In the genomic region with DNA sequence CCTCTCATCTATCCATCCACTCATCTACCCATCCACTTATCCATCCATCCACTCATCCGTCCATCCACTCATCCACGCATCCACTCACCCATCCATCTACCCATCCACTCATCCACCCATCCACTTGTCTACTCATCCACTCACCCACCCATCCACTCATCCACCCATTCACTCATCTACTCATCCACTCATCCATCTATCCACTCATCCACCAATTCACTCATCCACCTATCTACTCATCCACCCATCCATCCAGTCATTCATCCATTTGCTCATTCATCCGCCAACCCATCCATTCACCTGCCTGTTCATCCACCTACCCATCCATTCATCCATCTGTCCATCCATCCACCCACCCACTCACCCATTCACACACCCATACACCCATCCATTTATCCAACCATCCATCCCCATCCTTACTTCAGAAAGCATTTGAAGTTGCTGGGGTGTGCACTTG, we compare ENCODE assay signal across 12 cellular contexts.
DNase-seq lines count a peak whose midpoint lies in the region; ATAC-seq, FAIRE-seq and TF ChIP-seq lines count a peak whose summit lies in the region.
"Had no signal": no experiment of that assay in that cellular context is flagged by ENCODE, and none has a peak within 500 bp of the region (broad histone marks: within the 10 kb centered on the region; RNA-seq: fewer than 3 reads in every experiment).

No MANE protein-coding gene starts in this region.

- H2AK5ac ChIP-seq in H9 (ENCODE audit: insufficient read length, low read length), result no peak overlapping the region

- no peak overlapping the region for H2BK20ac ChIP-seq in H9 (ENCODE audit: low read depth, low read length, poor library complexity, severe bottlenecking)

- POLR2A ChIA-PET in A549 (lab: Yijun Ruan, JAX), result no interaction called here

- H3K27me3 ChIP-seq in H9 (ENCODE audit: insufficient read depth, low read length), result no peaks in the 10 kb centered on the region

- ATAC-seq in A549, result no peak
- ATAC-seq: left colon had no signal

- peak overlapping the region; percentile 64 for H3K4me2 ChIP-seq in A549
- H3K4me2 ChIP-seq in H9 (ENCODE audit: insufficient read depth, insufficient read length, low read length), result no peak overlapping the region

- no peak overlapping the region for H4K91ac ChIP-seq in H9 (ENCODE audit: insufficient read length, low read depth, low read length)

- 91% methylated on average over 3 of the region's 3 CpGs for WGBS in A549 (ENCODE audit: missing lambda C conversion rate)
- WGBS in H9 (ENCODE audit: extremely low coverage, insufficient read length, low lambda C conversion rate), result no CpG with 5 or more reads among the region's 3 CpGs

- H2BK5ac ChIP-seq in H9 (ENCODE audit: insufficient read length, low read length), result no peak overlapping the region

- H3K4me1 ChIP-seq in A549 (peaks cover 52% of the 10 kb centered on the region), H9 (ENCODE audit: insufficient read depth, low read length) (peaks cover 30% of the 10 kb centered on the region)

- peak overlapping the region; percentile 28 to 97 (median 95); a peak in 5 of 7 replicates for H3K27ac Mint-ChIP-seq in H9
- H3K27ac Mint-ChIP-seq in activated naive CD8-positive, alpha-beta T cell, result peak overlapping the region; percentile 92
- H3K27ac Mint-ChIP-seq in mesothelial cell of epicardium, result peak overlapping the region; percentile 91
- H3K27ac Mint-ChIP-seq: IgD-negative memory B cell had no signal

- H2AFZ ChIP-seq in H9 (ENCODE audit: low read length), result no peak overlapping the region

- no peak for FAIRE-seq in A549 (lab: Jason Lieb, UNC)
- FAIRE-seq: GM12892 had no signal

- TF ChIP-seq POLR2A in A549 (IDR thresholded peaks at IDR 0.05; ENCODE audit: low read length), result no peak; the same call in 1 of the 2 replicates

- H3K36me3 Mint-ChIP-seq in H9 (ENCODE audit: insufficient read depth in 1 of 3, low read depth in 3 of 3), result peaks cover 17 to 33% (median 32%) of the 10 kb centered on the region in 3 experiments
- peaks cover 22% of the 10 kb centered on the region for H3K36me3 Mint-ChIP-seq in activated naive CD8-positive, alpha-beta T cell
- peaks cover 10% of the 10 kb centered on the region for H3K36me3 Mint-ChIP-seq in mesothelial cell of epicardium

- H3K23ac ChIP-seq in H9 (ENCODE audit: insufficient read length, low read depth, low read length), result no peak overlapping the region

- H3K18ac ChIP-seq in H9 (ENCODE audit: insufficient read length, low read depth, low read length), result no peak overlapping the region

- no peak overlapping the region for H3K9ac ChIP-seq in H9 (ENCODE audit: extremely low read depth, insufficient read length, low read length)

- no peak overlapping the region for H3K4ac ChIP-seq in H9 (ENCODE audit: low read depth, low read length)

- peaks cover 9% of the 10 kb centered on the region for H3K79me1 ChIP-seq in H9 (ENCODE audit: insufficient read depth, low read depth, low read length, poor library complexity, severe bottlenecking)

- no peak for DNase-seq in A549 (ENCODE audit: low read depth in 1 of 2, low spot score in 1 of 2)
- DNase-seq in H9, result no peak
- DNase-seq in mesothelial cell of epicardium (ENCODE audit: low spot score in 2 of 2, unreplicated experiment in 2 of 2), result no peak
- DNase-seq in HT-29 (ENCODE audit: low spot score), result no peak
- no peak for DNase-seq in NCI-H1417 (lab: John Stamatoyannopoulos, UW)
- DNase-seq in foreskin fibroblast, result no peak
- no peak for DNase-seq in cerebellum (ENCODE audit: low spot score)
- DNase-seq: left colon, NCI-H446 had no signal

- no peak overlapping the region for H3K4me3 ChIP-seq in A549
- no peak overlapping the region for H3K4me3 ChIP-seq in foreskin fibroblast (ENCODE audit: low read depth in 1 of 2, low read length in 2 of 2)

- no peak overlapping the region for H3K56ac ChIP-seq in H9 (ENCODE audit: insufficient read length, low read depth, low read length)

- H3K9me3 Mint-ChIP-seq in H9, result no peaks in the 10 kb centered on the region; a peak in 2 of 5 replicates
- H3K9me3 Mint-ChIP-seq in activated naive CD8-positive, alpha-beta T cell (ENCODE audit: low read depth), result no peaks in the 10 kb centered on the region
- H3K9me3 Mint-ChIP-seq in mesothelial cell of epicardium, result no peaks in the 10 kb centered on the region
- H3K9me3 Mint-ChIP-seq: IgD-negative memory B cell had no signal

- no peak overlapping the region for H2BK12ac ChIP-seq in H9 (ENCODE audit: insufficient read length, low read depth, low read length)

- TF ChIP-seq CTCF in A549 (IDR thresholded peaks at IDR 0.05) (no peak), H9 (conservative IDR thresholded peaks at IDR 0.05) (no peak), mesothelial cell of epicardium (IDR thresholded peaks at IDR 0.05; ENCODE audit: unreplicated experiment) (no peak), foreskin fibroblast (IDR thresholded peaks at IDR 0.05; ENCODE audit: low read depth, low read length) (no peak)

- no peaks in the 10 kb centered on the region for H3K23me2 ChIP-seq in H9 (ENCODE audit: insufficient read length, low read depth, low read length, poor library complexity, severe bottlenecking)

- H3T11ph ChIP-seq in H9 (ENCODE audit: low read length), result no peak overlapping the region

- H4K5ac ChIP-seq in H9 (ENCODE audit: insufficient read length, low read depth, low read length), result no peak overlapping the region

- no peak overlapping the region for H2BK15ac ChIP-seq in H9 (ENCODE audit: low read depth, low read length)

- H3K27ac ChIP-seq in A549 (peak overlapping the region in 1 of 2 experiments; percentile 61; a peak in 3 of 6 replicates), H9 (ENCODE audit: insufficient read length, low read depth, low read length) (peak overlapping the region; percentile 11)

- no peaks in the 10 kb centered on the region for H4K20me1 ChIP-seq in H9 (ENCODE audit: control insufficient read depth, insufficient read depth, insufficient read length)

- CTCF ChIA-PET in A549 (lab: Yijun Ruan, JAX), result interaction anchor here (0.6 to 1.3 kb wide), 2 partner anchors 12 to 39 kb away, joined by 3 to 4 read pairs; no protein-coding TSS in a partner anchor

- H3K4me1 Mint-ChIP-seq in H9, result peaks cover 82 to 94% of the 10 kb centered on the region in 2 experiments
- H3K4me1 Mint-ChIP-seq in activated naive CD8-positive, alpha-beta T cell (ENCODE audit: low read depth), result peaks cover 95% of the 10 kb centered on the region
- peaks cover 92% of the 10 kb centered on the region for H3K4me1 Mint-ChIP-seq in mesothelial cell of epicardium

- no peak overlapping the region for H3K14ac ChIP-seq in H9 (ENCODE audit: insufficient read depth, low read length)

- peak overlapping the region in 1 of 2 experiments; percentile 25; a peak in 1 of 5 replicates for H3K4me3 Mint-ChIP-seq in H9
- H3K4me3 Mint-ChIP-seq in activated naive CD8-positive, alpha-beta T cell, result peak overlapping the region; percentile 43
- H3K4me3 Mint-ChIP-seq in mesothelial cell of epicardium, result no peak overlapping the region

- TF ChIP-seq EP300 in A549 (IDR thresholded peaks at IDR 0.05), result no peak

- no peak for TF ChIP-seq RAD21 in A549 (conservative IDR thresholded peaks at IDR 0.05 in 1 of 2, IDR thresholded peaks at IDR 0.05 in 1 of 2)

- peaks cover 23% of the 10 kb centered on the region; the same call in 1 of the 2 replicates for H3K79me2 ChIP-seq in H9 (ENCODE audit: insufficient read depth, low read length)

- no peaks in the 10 kb centered on the region for H3K27me3 Mint-ChIP-seq in H9 (ENCODE audit: low read depth)
- H3K27me3 Mint-ChIP-seq in activated naive CD8-positive, alpha-beta T cell, result no peaks in the 10 kb centered on the region
- H3K27me3 Mint-ChIP-seq in mesothelial cell of epicardium (ENCODE audit: low read depth), result no peaks in the 10 kb centered on the region
- H3K27me3 Mint-ChIP-seq: IgD-negative memory B cell had no signal

- H2BK120ac ChIP-seq in H9 (ENCODE audit: low read depth, low read length, poor library complexity, severe bottlenecking), result no peak overlapping the region

- no peak overlapping the region for H4K8ac ChIP-seq in H9 (replicated peaks; ENCODE audit: insufficient read length, low read depth, low read length)

- H3K9me3 ChIP-seq in A549 (no peaks in the 10 kb centered on the region), H9 (ENCODE audit: control insufficient read depth, low read depth, low read length) (no peaks in the 10 kb centered on the region)

TF ChIP-seq in A549, 52 proteins besides CTCF, POLR2A, EP300 and RAD21:
- TF ChIP-seq RARB (CRISPR knock-in tag; IDR thresholded peaks at IDR 0.05), result no peak
- TF ChIP-seq ZNF302 (CRISPR knock-in tag; IDR thresholded peaks at IDR 0.05), result no peak
- no peak for TF ChIP-seq HEYL (CRISPR knock-in tag; IDR thresholded peaks at IDR 0.05)
- no peak for TF ChIP-seq FOXS1 (CRISPR knock-in tag; IDR thresholded peaks at IDR 0.05)
TF ChIP-seq in A549: peak in this region for 0.
